ENCODE assay signal across 1 cellular context in genomic region chr2:231480781-231481180, GRCh38.
TF ChIP-seq lines count a peak whose summit lies in the region.

No MANE protein-coding gene starts in this region.

TF ChIP-seq in H1, 55 proteins besides CTCF, POLR2A, EP300 and RAD21:
- TF ChIP-seq POU5F1 (IDR thresholded peaks at IDR 0.05; ENCODE audit: low read depth, low read length) (no peak), GTF2F1 (IDR thresholded peaks at IDR 0.05; ENCODE audit: borderline replicate concordance, low read depth, low read length) (no peak), GABPA (IDR thresholded peaks at IDR 0.05; ENCODE audit: borderline replicate concordance, insufficient read depth, low read length) (no peak), TBP (IDR thresholded peaks at IDR 0.05; ENCODE audit: low read depth, low read length) (no peak), EZH2 (IDR thresholded peaks at IDR 0.05; ENCODE audit: low read depth, low read length, severe bottlenecking) (no peak), BCL11A (IDR thresholded peaks at IDR 0.05; ENCODE audit: low read depth in 2 of 2, low read length in 2 of 2) (no peak), CTBP2 (IDR thresholded peaks at IDR 0.05; ENCODE audit: borderline replicate concordance, insufficient read depth, insufficient read length, low read length) (no peak), SP4 (IDR thresholded peaks at IDR 0.05; ENCODE audit: low read length) (no peak), CHD2 (IDR thresholded peaks at IDR 0.05; ENCODE audit: low read length) (no peak), ATF2 (IDR thresholded peaks at IDR 0.05; ENCODE audit: low read length) (no peak), SIX5 (IDR thresholded peaks at IDR 0.05; ENCODE audit: low read depth, low read length) (no peak), KDM5A (IDR thresholded peaks at IDR 0.05; ENCODE audit: low read length) (no peak), JUN (IDR thresholded peaks at IDR 0.05; ENCODE audit: low read depth, low read length) (no peak), CREB1 (IDR thresholded peaks at IDR 0.05) (no peak), MAFK (IDR thresholded peaks at IDR 0.05; ENCODE audit: low read depth, low read length) (no peak), FOSL1 (IDR thresholded peaks at IDR 0.05; ENCODE audit: insufficient read depth, low read depth, low read length) (no peak)
